ENCODE assay signal across 3 cellular contexts in genomic region chr14:75092698-75093097, GRCh38.
TF ChIP-seq lines count a peak whose summit lies in the region.

No MANE protein-coding gene starts in this region.

TF ChIP-seq in GM23338, 12 proteins besides CTCF, POLR2A, EP300 and RAD21 (continues in another document):
- TF ChIP-seq NANOG (IDR thresholded peaks at IDR 0.05; ENCODE audit: borderline replicate concordance) (no peak), EZH2 (IDR thresholded peaks at IDR 0.05; ENCODE audit: low read depth, unreplicated experiment) (no peak), ETS1 (IDR thresholded peaks at IDR 0.05) (no peak)
- TF ChIP-seq, protein P1, sequence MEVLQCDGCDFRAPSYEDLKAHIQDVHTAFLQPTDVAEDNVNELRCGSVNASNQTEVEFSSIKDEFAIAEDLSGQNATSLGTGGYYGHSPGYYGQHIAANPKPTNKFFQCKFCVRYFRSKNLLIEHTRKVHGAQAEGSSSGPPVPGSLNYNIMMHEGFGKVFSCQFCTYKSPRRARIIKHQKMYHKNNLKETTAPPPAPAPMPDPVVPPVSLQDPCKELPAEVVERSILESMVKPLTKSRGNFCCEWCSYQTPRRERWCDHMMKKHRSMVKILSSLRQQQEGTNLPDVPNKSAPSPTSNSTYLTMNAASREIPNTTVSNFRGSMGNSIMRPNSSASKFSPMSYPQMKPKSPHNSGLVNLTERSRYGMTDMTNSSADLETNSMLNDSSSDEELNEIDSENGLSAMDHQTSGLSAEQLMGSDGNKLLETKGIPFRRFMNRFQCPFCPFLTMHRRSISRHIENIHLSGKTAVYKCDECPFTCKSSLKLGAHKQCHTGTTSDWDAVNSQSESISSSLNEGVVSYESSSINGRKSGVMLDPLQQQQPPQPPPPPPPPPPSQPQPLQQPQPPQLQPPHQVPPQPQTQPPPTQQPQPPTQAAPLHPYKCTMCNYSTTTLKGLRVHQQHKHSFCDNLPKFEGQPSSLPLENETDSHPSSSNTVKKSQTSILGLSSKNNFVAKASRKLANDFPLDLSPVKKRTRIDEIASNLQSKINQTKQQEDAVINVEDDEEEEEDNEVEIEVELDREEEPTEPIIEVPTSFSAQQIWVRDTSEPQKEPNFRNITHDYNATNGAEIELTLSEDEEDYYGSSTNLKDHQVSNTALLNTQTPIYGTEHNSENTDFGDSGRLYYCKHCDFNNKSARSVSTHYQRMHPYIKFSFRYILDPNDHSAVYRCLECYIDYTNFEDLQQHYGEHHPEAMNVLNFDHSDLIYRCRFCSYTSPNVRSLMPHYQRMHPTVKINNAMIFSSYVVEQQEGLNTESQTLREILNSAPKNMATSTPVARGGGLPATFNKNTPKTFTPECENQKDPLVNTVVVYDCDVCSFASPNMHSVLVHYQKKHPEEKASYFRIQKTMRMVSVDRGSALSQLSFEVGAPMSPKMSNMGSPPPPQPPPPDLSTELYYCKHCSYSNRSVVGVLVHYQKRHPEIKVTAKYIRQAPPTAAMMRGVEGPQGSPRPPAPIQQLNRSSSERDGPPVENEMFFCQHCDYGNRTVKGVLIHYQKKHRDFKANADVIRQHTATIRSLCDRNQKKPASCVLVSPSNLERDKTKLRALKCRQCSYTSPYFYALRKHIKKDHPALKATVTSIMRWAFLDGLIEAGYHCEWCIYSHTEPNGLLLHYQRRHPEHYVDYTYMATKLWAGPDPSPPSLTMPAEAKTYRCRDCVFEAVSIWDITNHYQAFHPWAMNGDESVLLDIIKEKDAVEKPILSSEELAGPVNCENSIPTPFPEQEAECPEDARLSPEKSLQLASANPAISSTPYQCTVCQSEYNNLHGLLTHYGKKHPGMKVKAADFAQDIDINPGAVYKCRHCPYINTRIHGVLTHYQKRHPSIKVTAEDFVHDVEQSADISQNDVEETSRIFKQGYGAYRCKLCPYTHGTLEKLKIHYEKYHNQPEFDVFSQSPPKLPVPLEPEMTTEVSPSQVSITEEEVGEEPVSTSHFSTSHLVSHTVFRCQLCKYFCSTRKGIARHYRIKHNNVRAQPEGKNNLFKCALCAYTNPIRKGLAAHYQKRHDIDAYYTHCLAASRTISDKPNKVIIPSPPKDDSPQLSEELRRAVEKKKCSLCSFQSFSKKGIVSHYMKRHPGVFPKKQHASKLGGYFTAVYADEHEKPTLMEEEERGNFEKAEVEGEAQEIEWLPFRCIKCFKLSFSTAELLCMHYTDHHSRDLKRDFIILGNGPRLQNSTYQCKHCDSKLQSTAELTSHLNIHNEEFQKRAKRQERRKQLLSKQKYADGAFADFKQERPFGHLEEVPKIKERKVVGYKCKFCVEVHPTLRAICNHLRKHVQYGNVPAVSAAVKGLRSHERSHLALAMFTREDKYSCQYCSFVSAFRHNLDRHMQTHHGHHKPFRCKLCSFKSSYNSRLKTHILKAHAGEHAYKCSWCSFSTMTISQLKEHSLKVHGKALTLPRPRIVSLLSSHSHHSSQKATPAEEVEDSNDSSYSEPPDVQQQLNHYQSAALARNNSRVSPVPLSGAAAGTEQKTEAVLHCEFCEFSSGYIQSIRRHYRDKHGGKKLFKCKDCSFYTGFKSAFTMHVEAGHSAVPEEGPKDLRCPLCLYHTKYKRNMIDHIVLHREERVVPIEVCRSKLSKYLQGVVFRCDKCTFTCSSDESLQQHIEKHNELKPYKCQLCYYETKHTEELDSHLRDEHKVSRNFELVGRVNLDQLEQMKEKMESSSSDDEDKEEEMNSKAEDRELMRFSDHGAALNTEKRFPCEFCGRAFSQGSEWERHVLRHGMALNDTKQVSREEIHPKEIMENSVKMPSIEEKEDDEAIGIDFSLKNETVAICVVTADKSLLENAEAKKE (CRISPR knock-in tag; IDR thresholded peaks at IDR 0.05), result no peak

TF ChIP-seq in GM12878, 131 proteins besides CTCF, POLR2A, EP300 and RAD21:
- no peak for TF ChIP-seq RBBP5 (conservative IDR thresholded peaks at IDR 0.05)

TF ChIP-seq in SK-N-SH, 30 proteins besides CTCF, POLR2A, EP300 and RAD21:
- TF ChIP-seq POLR2AphosphoS5 (IDR thresholded peaks at IDR 0.05; ENCODE audit: low read depth, low read length), result no peak
- no peak for TF ChIP-seq ELF1 (IDR thresholded peaks at IDR 0.05)
- no peak for TF ChIP-seq FOSL2 (IDR thresholded peaks at IDR 0.05; ENCODE audit: borderline replicate concordance, low read depth)
- no peak for TF ChIP-seq SIN3A (IDR thresholded peaks at IDR 0.05; ENCODE audit: borderline replicate concordance, low read depth, low read length)
- TF ChIP-seq EZH2phosphoT487 (IDR thresholded peaks at IDR 0.05; ENCODE audit: borderline replicate concordance, low read depth), result no peak
- no peak for TF ChIP-seq JUND (IDR thresholded peaks at IDR 0.05)
- no peak for TF ChIP-seq GABPA (IDR thresholded peaks at IDR 0.05; ENCODE audit: low read depth)
- no peak for TF ChIP-seq RFX5 (IDR thresholded peaks at IDR 0.05; ENCODE audit: low read length)
- TF ChIP-seq RCOR1 (IDR thresholded peaks at IDR 0.05; ENCODE audit: low read length), result no peak
- no peak for TF ChIP-seq PBX3 (IDR thresholded peaks at IDR 0.05)
- no peak for TF ChIP-seq GATA2 (CRISPR knock-in tag; IDR thresholded peaks at IDR 0.05)
- no peak for TF ChIP-seq RXRA (IDR thresholded peaks at IDR 0.05; ENCODE audit: borderline replicate concordance, low read depth)
- no peak for TF ChIP-seq FOXJ3 (CRISPR knock-in tag; IDR thresholded peaks at IDR 0.05)
- no peak for TF ChIP-seq NFIC (IDR thresholded peaks at IDR 0.05; ENCODE audit: borderline replicate concordance)
- no peak for TF ChIP-seq YY1 (IDR thresholded peaks at IDR 0.05; ENCODE audit: low read depth)
- TF ChIP-seq MAX (IDR thresholded peaks at IDR 0.05; ENCODE audit: low read depth), result no peak
- no peak for TF ChIP-seq ZBTB33 (IDR thresholded peaks at IDR 0.05; ENCODE audit: borderline replicate concordance, low read depth)
TF ChIP-seq in SK-N-SH: peak in this region for 0.
